8 cellular contexts compared by ENCODE assay signal in the genomic region with DNA sequence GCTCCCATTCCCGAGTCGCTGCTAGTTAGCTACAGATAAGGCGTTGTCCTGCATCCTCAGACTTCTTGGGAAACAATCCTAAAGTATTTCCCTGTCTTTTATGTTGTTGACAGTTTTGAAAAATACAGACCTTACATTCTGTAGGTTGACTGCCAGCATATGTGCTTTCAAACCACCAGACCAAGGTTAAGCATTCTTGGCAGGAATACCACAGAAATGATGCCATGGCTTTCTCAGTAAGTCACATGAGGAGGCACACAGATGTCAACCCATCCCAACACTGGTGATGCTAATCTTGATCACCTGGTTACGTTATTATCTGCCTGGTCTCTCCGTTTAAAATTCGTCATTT. TPM values are rescaled to one million over a fixed set of nuclear protein-coding genes. Genes with fewer than 3 reads are reported as not detected.
A peak's percentile ranks its signal among the peaks of the same experiment; 100 is the strongest.
DNase-seq lines count a peak whose midpoint lies in the region; ATAC-seq and TF ChIP-seq lines count a peak whose summit lies in the region.

No MANE protein-coding gene starts in this region.

- H3K27ac ChIP-seq in IMR-90 (ENCODE audit: insufficient read depth, low read length) = no peak overlapping the region; the same call in 1 of the 2 replicates
- peak overlapping the region; percentile 83 for H3K27ac ChIP-seq in mammary epithelial cell (ENCODE audit: insufficient read depth, low read depth, low read length)
- peak overlapping the region in 1 of 2 donors; percentile 90 for H3K27ac ChIP-seq in mucosa of rectum (ENCODE audit: low read depth in 2 of 2, low read length in 2 of 2)

- H3K4me1 ChIP-seq in IMR-90 (ENCODE audit: control insufficient read depth, insufficient read depth, low read length) (peaks cover 4% of the 10 kb centered on the region), mammary epithelial cell (ENCODE audit: insufficient read depth, low read length) (peaks cover 27% of the 10 kb centered on the region), mucosa of rectum (ENCODE audit: control insufficient read depth in 2 of 2, insufficient read depth in 2 of 2, low read length in 2 of 2) (peaks cover 12 to 19% of the 10 kb centered on the region in 2 donors)

- H3K27me3 ChIP-seq in IMR-90 (ENCODE audit: control insufficient read depth, insufficient read depth, low read length) (no peaks in the 10 kb centered on the region), mammary epithelial cell (ENCODE audit: insufficient read depth, low read length) (no peaks in the 10 kb centered on the region), mucosa of rectum (ENCODE audit: control insufficient read depth in 2 of 2, insufficient read depth in 2 of 2, low read length in 2 of 2) (no peaks in the 10 kb centered on the region)

- H3K9me3 ChIP-seq in IMR-90 (ENCODE audit: control insufficient read depth, insufficient read depth, low read length) (no peaks in the 10 kb centered on the region), mammary epithelial cell (replicated peaks; ENCODE audit: insufficient read depth, low read length) (no peaks in the 10 kb centered on the region), mucosa of rectum (ENCODE audit: control insufficient read depth in 2 of 2, low read length in 2 of 2) (no peaks in the 10 kb centered on the region)

- peaks cover 10% of the 10 kb centered on the region for H3K9me1 ChIP-seq in IMR-90 (ENCODE audit: insufficient read depth, low read length)

- DNase-seq in AG08396 (ENCODE audit: low spot score) (peak; percentile 36), IMR-90 (peak; percentile 40), mammary epithelial cell (no peak), OCI-M2 (lab: John Stamatoyannopoulos, UW; ENCODE audit: unreplicated experiment) (no peak)
- DNase-seq in stimulated activated CD4-positive, alpha-beta T cell treated with anti-CD3 and anti-CD28 coated beads, Interleukin-12 subunit alpha, Interleukin-12 subunit beta, amount 100 ng/mL, for 4 hours = no peak

- no peak overlapping the region for H4K91ac ChIP-seq in IMR-90 (ENCODE audit: insufficient read depth, low read depth, low read length)

- no peak for TF ChIP-seq POLR2A in IMR-90 (IDR thresholded peaks at IDR 0.05; ENCODE audit: low read depth, low read length)

- intact Hi-C loops in IMR-90 (cut with micrococcal nuclease) (loop anchor here (2.0 kb wide), 1 partner anchor 53 kb away; no protein-coding TSS in a partner anchor), mammary epithelial cell (cut with micrococcal nuclease) (loop anchor here (2.0 to 10.0 kb wide), 2 partner anchors 49 to 211 kb away; partner anchors contain the start of gene ODF2)

- in situ Hi-C loops in IMR-90 (cut with MboI; ENCODE audit: low sequenced_read_pairs) (no loop called here), mammary epithelial cell (cut with MboI; ENCODE audit: low sequenced_read_pairs in 2 of 2) (no loop called here)

- no peak overlapping the region for H2BK5ac ChIP-seq in IMR-90 (ENCODE audit: low read depth, low read length, poor library complexity, severe bottlenecking)

- CTCF ChIA-PET in IMR-90 (lab: Yijun Ruan, JAX) (no interaction called here), mammary epithelial cell (lab: Charles Lee; ENCODE audit: low non-redundant PET) (no interaction called here)

- H3K4me2 ChIP-seq in IMR-90 (ENCODE audit: low read depth, low read length) (peak overlapping the region; percentile 91), mammary epithelial cell (ENCODE audit: insufficient read depth, low read depth, low read length) (peak overlapping the region; percentile 69)

- H3K4ac ChIP-seq in IMR-90 (ENCODE audit: low read depth, low read length) = peak overlapping the region; percentile 80; the same call in 1 of the 2 replicates

- BruUV-seq in IMR-90 (replicated peaks; lab: Mats Ljungman, UMichigan) = no TSS peak
- TSS peak; percentile 25 for BruUV-seq in mammary epithelial cell (replicated peaks; lab: Mats Ljungman, UMichigan)

- H2AK5ac ChIP-seq in IMR-90 (ENCODE audit: low read depth, low read length) = 0 out of 2 replicates have a peak overlapping the region, but pooled peaks have one; percentile 44

- peak overlapping the region; percentile 80 for H3K14ac ChIP-seq in IMR-90 (replicated peaks; ENCODE audit: low read depth, low read length)

- H2BK15ac ChIP-seq in IMR-90 (ENCODE audit: low read depth, low read length) = no peak overlapping the region

- H3K36me3 ChIP-seq in IMR-90 (ENCODE audit: control insufficient read depth, insufficient read depth, low read length) (peaks cover 15% of the 10 kb centered on the region), mammary epithelial cell (ENCODE audit: insufficient read depth, low read length) (peaks cover 10% of the 10 kb centered on the region), mucosa of rectum (ENCODE audit: control insufficient read depth in 2 of 2, insufficient read depth in 2 of 2, low read length in 2 of 2) (peaks cover 12 to 21% of the 10 kb centered on the region in 2 donors)

- no peak for TF ChIP-seq RAD21 in IMR-90 (IDR thresholded peaks at IDR 0.05; ENCODE audit: low read length)

- TF ChIP-seq CTCF in IMR-90 (conservative IDR thresholded peaks at IDR 0.05; ENCODE audit: low read depth, low read length) (no peak), mammary epithelial cell (conservative IDR thresholded peaks at IDR 0.05 in 1 of 2, IDR thresholded peaks at IDR 0.05 in 1 of 2; ENCODE audit: extremely low read depth in 1 of 2, insufficient read depth in 1 of 2, low read depth in 1 of 2, low read length in 2 of 2) (no peak)

- no peak overlapping the region for H3K56ac ChIP-seq in IMR-90 (ENCODE audit: extremely low read depth, insufficient read depth, low read length)

- H2BK20ac ChIP-seq in IMR-90 (ENCODE audit: low read depth, low read length) = no peak overlapping the region

- peaks cover 37% of the 10 kb centered on the region for H3K79me2 ChIP-seq in mammary epithelial cell (ENCODE audit: insufficient read depth, low read length)

- H3K9ac ChIP-seq in IMR-90 (ENCODE audit: low read depth, low read length) (peak overlapping the region; percentile 78), mammary epithelial cell (ENCODE audit: insufficient read depth, low read length) (peak overlapping the region; percentile 84), mucosa of rectum (ENCODE audit: low read depth in 1 of 2, low read length in 2 of 2) (peak overlapping the region; percentile 81 to 97)

- peak overlapping the region; percentile 98 for H2AFZ ChIP-seq in IMR-90 (replicated peaks; ENCODE audit: low read length, poor library complexity)
- H2AFZ ChIP-seq in mammary epithelial cell (ENCODE audit: low read depth, low read length) = peak overlapping the region; percentile 92

- H4K5ac ChIP-seq in IMR-90 (ENCODE audit: low read depth, low read length) = no peak overlapping the region

- peak overlapping the region; percentile 77 for H3K23ac ChIP-seq in IMR-90 (ENCODE audit: low read depth, low read length)

- ATAC-seq in IMR-90 (ENCODE audit: low read depth) (no peak), HG02642 (IDR thresholded peaks at IDR 0.05; ENCODE audit: poor library complexity, unreplicated experiment) (no peak), HG03442 (IDR thresholded peaks at IDR 0.05; ENCODE audit: unreplicated experiment) (no peak)

- no CpG with 5 or more reads among the region's 6 CpGs for WGBS in IMR-90 (ENCODE audit: extremely low coverage in 2 of 2, insufficient read length in 1 of 2), 2 experiments
- 7% methylated on average over 6 of the region's 6 CpGs for WGBS in mammary epithelial cell (ENCODE audit: low coverage, missing lambda C conversion rate)

- H2AK9ac ChIP-seq in IMR-90 (replicated peaks; ENCODE audit: low read depth, low read length, poor library complexity) = peak overlapping the region; percentile 70

- peaks cover 25 to 34% of the 10 kb centered on the region in 2 experiments for H3K79me1 ChIP-seq in IMR-90 (ENCODE audit: low read depth in 1 of 2, low read length in 2 of 2)

- no peak overlapping the region for H2BK120ac ChIP-seq in IMR-90 (ENCODE audit: low read depth, low read length)

- dilution Hi-C loops in IMR-90 (cut with HindIII; ENCODE audit: low sequenced_read_pairs, unreplicated experiment) (no loop called here), mammary epithelial cell (cut with HindIII; ENCODE audit: low sequenced_read_pairs) (no loop called here)

- no peaks in the 10 kb centered on the region for H4K20me1 ChIP-seq in IMR-90 (ENCODE audit: insufficient read depth, low read length)
- H4K20me1 ChIP-seq in mammary epithelial cell (ENCODE audit: insufficient read depth, low read length) = no peaks in the 10 kb centered on the region

- H3K4me3 ChIP-seq in IMR-90 (ENCODE audit: insufficient read depth, low read depth, low read length) = peak overlapping the region; percentile 84
- peak overlapping the region; percentile 86 to 95 (median 91) for H3K4me3 ChIP-seq in mammary epithelial cell (replicated peaks in 1 of 3; ENCODE audit: insufficient read depth in 1 of 3, low read depth in 2 of 3, low read length in 3 of 3)
- H3K4me3 ChIP-seq in mucosa of rectum (ENCODE audit: low read length in 2 of 2) = peak overlapping the region; percentile 86 to 97

- H4K8ac ChIP-seq in IMR-90 (ENCODE audit: low read depth in 2 of 2, low read length in 2 of 2) = peak overlapping the region; percentile 49 to 85; a peak in 2 of 4 replicates

- POLR2A ChIA-PET in IMR-90 (lab: Charles Lee; ENCODE audit: unreplicated experiment) = no interaction called here

- no peak overlapping the region for H3K18ac ChIP-seq in IMR-90 (ENCODE audit: low read depth, low read length)

TF ChIP-seq in IMR-90, 13 proteins besides CTCF, POLR2A, EP300 and RAD21 (continues in another document):
- TF ChIP-seq NFE2L2 (IDR thresholded peaks at IDR 0.05; ENCODE audit: low read depth, low read length) = no peak

RNA-seq across cellular contexts. Expression of gene GLE1, which starts 0.9 kb away (rescaled TPM):
- total RNA-seq in IMR-90 (2012; rRNA removed) (35.3 and 39.4 TPM in 2 replicates), mammary epithelial cell (10 to 100 TPM; 19.7 to 28.8 TPM)
- polyA plus RNA-seq in IMR-90 (2012; rRNA removed) (13.2 and 14.3 TPM in 2 replicates), mammary epithelial cell (21.9 TPM)
- 7.3 and 10.2 TPM in 2 replicates for polyA plus RNA-seq in IMR-90 (2012; cell fraction: cytosol; rRNA removed)
- polyA plus RNA-seq in IMR-90 (2012; cell fraction: nucleus; rRNA removed; ENCODE audit: low replicate concordance) = 9.6 and 15.5 TPM in 2 replicates
- polyA minus RNA-seq in mammary epithelial cell = 29.4 TPM

RNA-seq across cellular contexts. Expression of gene SPTAN1, which starts 47.0 kb away (rescaled TPM):
- 327 and 345 TPM in 2 replicates for total RNA-seq in IMR-90 (2012; rRNA removed)
- polyA plus RNA-seq in IMR-90 (2012; rRNA removed) = 275 and 316 TPM in 2 replicates
- 177 and 253 TPM in 2 replicates for polyA plus RNA-seq in IMR-90 (2012; cell fraction: cytosol; rRNA removed)
- 798 and 1,000 TPM in 2 replicates for polyA plus RNA-seq in IMR-90 (2012; cell fraction: nucleus; rRNA removed; ENCODE audit: low replicate concordance)
- total RNA-seq in mammary epithelial cell = 100 to 1,000 TPM; 257 to 307 TPM
- polyA plus RNA-seq in mammary epithelial cell = 97.7 TPM
- 1,181 TPM for polyA minus RNA-seq in mammary epithelial cell

RNA-seq across cellular contexts. Expression of gene ODF2, which starts 49.6 kb away (rescaled TPM):
- total RNA-seq in IMR-90 (2012; rRNA removed) (46.4 and 59.2 TPM in 2 replicates), mammary epithelial cell (10 to 100 TPM; 20.5 to 36.5 TPM)
- polyA plus RNA-seq in IMR-90 (2012; rRNA removed) (34.9 and 40.2 TPM in 2 replicates), mammary epithelial cell (12.5 TPM)
- polyA plus RNA-seq in IMR-90 (2012; cell fraction: cytosol; rRNA removed) = 10.1 and 11.6 TPM in 2 replicates
- 113 and 193 TPM in 2 replicates for polyA plus RNA-seq in IMR-90 (2012; cell fraction: nucleus; rRNA removed; ENCODE audit: low replicate concordance)
- polyA minus RNA-seq in mammary epithelial cell = 32.7 TPM

Comparison
In these comparisons a context has a peak if more than half of its experiments do, and no peak if none do; other contexts are left out.
1. DNase-seq: peak in AG08396 (single experiment) and IMR-90 (single experiment); none in mammary epithelial cell (single experiment), OCI-M2 (single experiment) and stimulated activated CD4-positive, alpha-beta T cell treated with anti-CD3 and anti-CD28 coated beads, Interleukin-12 subunit alpha, Interleukin-12 subunit beta, amount 100 ng/mL, for 4 hours (single experiment).
2. Peak in every context shown above with its lines, with median percentiles within 50 percentile points of each other: H3K4me3 ChIP-seq and H3K9ac ChIP-seq.